Comparison of ENCODE assay signal across 27 cellular contexts in genomic region chr13:79222427-79223205, GRCh38.
"Had no signal": no experiment of that assay in that cellular context is flagged by ENCODE, and none has a peak within 500 bp of the region (broad histone marks: within the 10 kb centered on the region; RNA-seq: fewer than 3 reads in every experiment).

No MANE protein-coding gene starts in this region.

- H3K9me3 ChIP-seq: left lung, lower lobe of right lung, pancreas, prostate gland, spleen, tibial nerve, uterus had no signal

- H3K36me3 Mint-ChIP-seq: stimulated activated memory B cell treated with anti-CD40 and anti-IgM and Interleukin-4, amounts not matched to agents 10 μg/mL and 1 μg/mL and 100 μg/mL, for 72 hours; type B pancreatic cell had no signal

- H3K27me3 Mint-ChIP-seq: stimulated activated memory B cell treated with anti-CD40 and anti-IgM and Interleukin-4, amounts not matched to agents 10 μg/mL and 1 μg/mL and 100 μg/mL, for 72 hours had no signal

- H3K4me1 ChIP-seq: left lung, lower lobe of right lung, pancreas, prostate gland, tibial nerve, uterus had no signal

- H3K27ac ChIP-seq: left lung, lower lobe of right lung, pancreas, prostate gland, spleen, tibial nerve, uterus had no signal

- H3K4me3 ChIP-seq: left lung, lower lobe of right lung, pancreas, prostate gland, spleen, tibial nerve, uterus had no signal

- H3K9me3 Mint-ChIP-seq: naive thymus-derived CD8-positive, alpha-beta T cell; type B pancreatic cell had no signal

- H3K4me1 Mint-ChIP-seq: naive thymus-derived CD8-positive, alpha-beta T cell; nephron; neural crest cell; stimulated activated naive CD8-positive, alpha-beta T cell treated with anti-CD3 and anti-CD28 coated beads, Interleukin-15, amount 100 ng/mL, for 72 hours had no signal

- H3K4me3 Mint-ChIP-seq: naive thymus-derived CD8-positive, alpha-beta T cell; nephron; neural crest cell; stimulated activated memory B cell treated with anti-CD40 and anti-IgM and Interleukin-4, amounts not matched to agents 10 μg/mL and 1 μg/mL and 100 μg/mL, for 72 hours; stimulated activated naive CD8-positive, alpha-beta T cell treated with anti-CD3 and anti-CD28 coated beads, Interleukin-15, amount 100 ng/mL, for 72 hours; type B pancreatic cell had no signal

- DNase-seq: kidney glomerular epithelial cell; left cardiac atrium; left lung; lower lobe of right lung; mammary epithelial cell; mesenchymal stem cell; naive thymus-derived CD8-positive, alpha-beta T cell; nucleus accumbens; pancreas; posterior cingulate gyrus; retina; right cardiac atrium; small intestine; spleen; stimulated activated CD4-positive, alpha-beta T cell treated with anti-CD3 and anti-CD28 coated beads, Interleukin-4, amount 100 ng/mL, for 24 hours; stimulated activated CD8-positive, alpha-beta memory T cell treated with anti-CD3 and anti-CD28 coated beads, Interleukin-4, amount 100 ng/mL, for 48 hours; stimulated activated naive CD4-positive, alpha-beta T cell treated with Interleukin-2 at 50 U/mL for 16 hours; stimulated activated naive CD8-positive, alpha-beta T cell treated with anti-CD3 and anti-CD28 coated beads, Interleukin-15, amount 100 ng/mL, for 72 hours; substantia nigra; uterus had no signal

- H3K27me3 ChIP-seq: left lung, pancreas, spleen, tibial nerve, uterus had no signal

- ATAC-seq: left cardiac atrium; left lung; lower lobe of right lung; naive thymus-derived CD8-positive, alpha-beta T cell; pancreas; right cardiac atrium; sciatic nerve; stimulated activated memory B cell treated with anti-CD40 and anti-IgM and Interleukin-4, amounts not matched to agents 10 μg/mL and 1 μg/mL and 100 μg/mL, for 72 hours; stimulated activated naive CD8-positive, alpha-beta T cell treated with anti-CD3 and anti-CD28 coated beads, Interleukin-15, amount 100 ng/mL, for 72 hours had no signal

- H3K36me3 ChIP-seq: left lung, lower lobe of right lung, pancreas, prostate gland, spleen, tibial nerve, uterus had no signal

- H3K27ac Mint-ChIP-seq: naive thymus-derived CD8-positive, alpha-beta T cell; nephron; stimulated activated memory B cell treated with anti-CD40 and anti-IgM and Interleukin-4, amounts not matched to agents 10 μg/mL and 1 μg/mL and 100 μg/mL, for 72 hours; stimulated activated naive CD8-positive, alpha-beta T cell treated with anti-CD3 and anti-CD28 coated beads, Interleukin-15, amount 100 ng/mL, for 72 hours; type B pancreatic cell had no signal
